Comparison of ENCODE assay signal across 8 cellular contexts in the genomic region with DNA sequence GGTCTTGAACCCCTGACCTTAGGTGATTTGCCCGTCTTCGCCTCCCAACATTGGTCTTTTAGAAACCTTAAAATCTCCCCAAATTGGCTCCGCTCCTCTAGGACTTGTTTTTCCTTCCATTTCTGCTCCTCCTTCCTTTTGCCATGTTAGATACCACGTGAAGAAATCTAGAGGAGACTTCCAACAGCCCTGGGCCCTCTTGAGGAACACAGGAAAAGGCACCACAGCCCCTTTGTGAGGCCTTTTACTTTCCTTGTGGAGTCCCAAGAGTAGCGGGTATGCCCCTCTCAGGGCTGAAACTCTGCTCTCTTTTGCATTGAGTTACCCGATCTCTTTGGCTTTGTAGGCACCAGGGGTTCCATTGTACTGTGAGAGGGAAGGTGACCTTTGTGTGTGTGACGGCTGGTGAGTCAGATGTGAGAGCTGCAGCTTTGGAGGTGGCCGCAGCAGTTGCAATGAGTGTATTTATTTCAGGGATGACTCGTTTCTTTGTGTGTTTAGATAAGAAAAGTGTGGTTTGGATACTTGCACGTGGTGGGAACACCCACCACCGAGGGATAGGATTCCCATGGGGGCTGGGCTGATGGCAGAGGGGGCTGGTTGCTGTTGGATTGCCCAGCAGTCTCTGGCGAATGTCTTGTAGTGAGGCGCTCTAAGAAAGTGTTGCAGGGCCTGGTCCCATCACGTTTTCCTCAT.
DNase-seq lines count a peak whose midpoint lies in the region; ATAC-seq and TF ChIP-seq lines count a peak whose summit lies in the region.
"Had no signal": no experiment of that assay in that cellular context is flagged by ENCODE, and none has a peak within 500 bp of the region (broad histone marks: within the 10 kb centered on the region; RNA-seq: fewer than 3 reads in every experiment).

No MANE protein-coding gene starts in this region.

- no peaks in the 10 kb centered on the region for H3K9me3 ChIP-seq in ectodermal cell (ENCODE audit: control insufficient read depth, low read length)

- DNase-seq in GM23338 (ENCODE audit: low spot score), result peak; percentile 64
- DNase-seq in NCI-H226, result peak; percentile 15
- DNase-seq in progenitor cell of endocrine pancreas (ENCODE audit: low spot score, unreplicated experiment), result no peak
- DNase-seq in HT-29 (ENCODE audit: low spot score), result no peak
- no peak for DNase-seq in middle frontal gyrus (ENCODE audit: extremely low spot score, low spot score)

- H3K36me3 Mint-ChIP-seq in GM23338 (ENCODE audit: low read depth) (peaks cover 4% of the 10 kb centered on the region; the same call in 2 of the 3 replicates), progenitor cell of endocrine pancreas (ENCODE audit: insufficient read depth) (no peaks in the 10 kb centered on the region)
- H3K36me3 Mint-ChIP-seq: IgD-negative memory B cell had no signal

- peak overlapping the region; percentile 96 for H3K27ac Mint-ChIP-seq in GM23338
- H3K27ac Mint-ChIP-seq in progenitor cell of endocrine pancreas, result peak overlapping the region; percentile 46
- H3K27ac Mint-ChIP-seq: IgD-negative memory B cell had no signal

- no peak overlapping the region for H3K4me2 ChIP-seq in GM23338

- H3K9me3 Mint-ChIP-seq in GM23338 (peaks cover 3% of the 10 kb centered on the region; the same call in 2 of the 3 replicates), progenitor cell of endocrine pancreas (ENCODE audit: low read depth) (peaks cover 6% of the 10 kb centered on the region)

- 33 to 34% methylated on average over 14 of the region's 14 CpGs for WGBS in ectodermal cell, 2 experiments

- no peak overlapping the region for H3K4me3 ChIP-seq in GM23338
- no peak overlapping the region for H3K4me3 ChIP-seq in ectodermal cell (ENCODE audit: insufficient read depth, low read depth, low read length)

- H3K36me3 ChIP-seq in GM23338 (ENCODE audit: insufficient read depth) (no peaks in the 10 kb centered on the region), ectodermal cell (ENCODE audit: control insufficient read depth, insufficient read depth, low read length) (no peaks in the 10 kb centered on the region)

- H3K27me3 ChIP-seq in GM23338 (ENCODE audit: insufficient read depth) (no peaks in the 10 kb centered on the region), ectodermal cell (ENCODE audit: control insufficient read depth, insufficient read depth, low read length, poor library complexity, severe bottlenecking) (no peaks in the 10 kb centered on the region)

- H3K4me1 ChIP-seq in GM23338 (ENCODE audit: insufficient read depth), result no peaks in the 10 kb centered on the region
- H3K4me1 ChIP-seq in ectodermal cell (ENCODE audit: control insufficient read depth, insufficient read depth, low read length), result peaks cover 12% of the 10 kb centered on the region

- H3K27ac ChIP-seq in GM23338 (ENCODE audit: low read depth), result no peak overlapping the region
- peak overlapping the region; percentile 79 for H3K27ac ChIP-seq in ectodermal cell (ENCODE audit: insufficient read depth, low read depth, low read length, poor library complexity, severe bottlenecking)

- H3K79me2 ChIP-seq in GM23338 (replicated peaks; ENCODE audit: insufficient read depth), result no peaks in the 10 kb centered on the region

- H3K4me1 Mint-ChIP-seq in GM23338, result peaks cover 17% of the 10 kb centered on the region
- peaks cover 40% of the 10 kb centered on the region for H3K4me1 Mint-ChIP-seq in progenitor cell of endocrine pancreas (ENCODE audit: low read depth)
- H3K4me1 Mint-ChIP-seq: IgD-negative memory B cell had no signal

- TF ChIP-seq CTCF in GM23338 (conservative IDR thresholded peaks at IDR 0.05; ENCODE audit: low read depth in 2 of 2) (no peak), progenitor cell of endocrine pancreas (IDR thresholded peaks at IDR 0.05; ENCODE audit: unreplicated experiment) (no peak)

- TF ChIP-seq POLR2A in GM18505 (IDR thresholded peaks at IDR 0.05; ENCODE audit: borderline replicate concordance, extremely low read depth, insufficient read depth, insufficient read length), result no peak

- no peaks in the 10 kb centered on the region for H3F3A ChIP-seq in GM23338 (replicated peaks; ENCODE audit: low read depth)

- H4K20me1 ChIP-seq in GM23338 (replicated peaks; ENCODE audit: insufficient read depth), result no peaks in the 10 kb centered on the region

- ATAC-seq in GM23338 (peak; percentile 98), GM18505 (IDR thresholded peaks at IDR 0.05; ENCODE audit: unreplicated experiment) (no peak)

- H3K4me3 Mint-ChIP-seq in GM23338 (no peak overlapping the region; the same call in 2 of the 3 replicates), progenitor cell of endocrine pancreas (ENCODE audit: low read depth) (no peak overlapping the region)
- H3K4me3 Mint-ChIP-seq: IgD-negative memory B cell had no signal

- H3K27me3 Mint-ChIP-seq in GM23338 (ENCODE audit: insufficient read depth, low read depth, poor library complexity) (peaks cover 4% of the 10 kb centered on the region), progenitor cell of endocrine pancreas (no peaks in the 10 kb centered on the region)
- H3K27me3 Mint-ChIP-seq: IgD-negative memory B cell had no signal

- 0 out of 2 replicates have a peak, but pooled peaks cover 4% of the 10 kb centered on the region for H3K9me2 ChIP-seq in GM23338 (ENCODE audit: insufficient read depth)

- H2AFZ ChIP-seq in GM23338, result peak overlapping the region; percentile 80

TF ChIP-seq in GM23338, 12 proteins besides CTCF, POLR2A, EP300 and RAD21:
- TF ChIP-seq, protein P1, sequence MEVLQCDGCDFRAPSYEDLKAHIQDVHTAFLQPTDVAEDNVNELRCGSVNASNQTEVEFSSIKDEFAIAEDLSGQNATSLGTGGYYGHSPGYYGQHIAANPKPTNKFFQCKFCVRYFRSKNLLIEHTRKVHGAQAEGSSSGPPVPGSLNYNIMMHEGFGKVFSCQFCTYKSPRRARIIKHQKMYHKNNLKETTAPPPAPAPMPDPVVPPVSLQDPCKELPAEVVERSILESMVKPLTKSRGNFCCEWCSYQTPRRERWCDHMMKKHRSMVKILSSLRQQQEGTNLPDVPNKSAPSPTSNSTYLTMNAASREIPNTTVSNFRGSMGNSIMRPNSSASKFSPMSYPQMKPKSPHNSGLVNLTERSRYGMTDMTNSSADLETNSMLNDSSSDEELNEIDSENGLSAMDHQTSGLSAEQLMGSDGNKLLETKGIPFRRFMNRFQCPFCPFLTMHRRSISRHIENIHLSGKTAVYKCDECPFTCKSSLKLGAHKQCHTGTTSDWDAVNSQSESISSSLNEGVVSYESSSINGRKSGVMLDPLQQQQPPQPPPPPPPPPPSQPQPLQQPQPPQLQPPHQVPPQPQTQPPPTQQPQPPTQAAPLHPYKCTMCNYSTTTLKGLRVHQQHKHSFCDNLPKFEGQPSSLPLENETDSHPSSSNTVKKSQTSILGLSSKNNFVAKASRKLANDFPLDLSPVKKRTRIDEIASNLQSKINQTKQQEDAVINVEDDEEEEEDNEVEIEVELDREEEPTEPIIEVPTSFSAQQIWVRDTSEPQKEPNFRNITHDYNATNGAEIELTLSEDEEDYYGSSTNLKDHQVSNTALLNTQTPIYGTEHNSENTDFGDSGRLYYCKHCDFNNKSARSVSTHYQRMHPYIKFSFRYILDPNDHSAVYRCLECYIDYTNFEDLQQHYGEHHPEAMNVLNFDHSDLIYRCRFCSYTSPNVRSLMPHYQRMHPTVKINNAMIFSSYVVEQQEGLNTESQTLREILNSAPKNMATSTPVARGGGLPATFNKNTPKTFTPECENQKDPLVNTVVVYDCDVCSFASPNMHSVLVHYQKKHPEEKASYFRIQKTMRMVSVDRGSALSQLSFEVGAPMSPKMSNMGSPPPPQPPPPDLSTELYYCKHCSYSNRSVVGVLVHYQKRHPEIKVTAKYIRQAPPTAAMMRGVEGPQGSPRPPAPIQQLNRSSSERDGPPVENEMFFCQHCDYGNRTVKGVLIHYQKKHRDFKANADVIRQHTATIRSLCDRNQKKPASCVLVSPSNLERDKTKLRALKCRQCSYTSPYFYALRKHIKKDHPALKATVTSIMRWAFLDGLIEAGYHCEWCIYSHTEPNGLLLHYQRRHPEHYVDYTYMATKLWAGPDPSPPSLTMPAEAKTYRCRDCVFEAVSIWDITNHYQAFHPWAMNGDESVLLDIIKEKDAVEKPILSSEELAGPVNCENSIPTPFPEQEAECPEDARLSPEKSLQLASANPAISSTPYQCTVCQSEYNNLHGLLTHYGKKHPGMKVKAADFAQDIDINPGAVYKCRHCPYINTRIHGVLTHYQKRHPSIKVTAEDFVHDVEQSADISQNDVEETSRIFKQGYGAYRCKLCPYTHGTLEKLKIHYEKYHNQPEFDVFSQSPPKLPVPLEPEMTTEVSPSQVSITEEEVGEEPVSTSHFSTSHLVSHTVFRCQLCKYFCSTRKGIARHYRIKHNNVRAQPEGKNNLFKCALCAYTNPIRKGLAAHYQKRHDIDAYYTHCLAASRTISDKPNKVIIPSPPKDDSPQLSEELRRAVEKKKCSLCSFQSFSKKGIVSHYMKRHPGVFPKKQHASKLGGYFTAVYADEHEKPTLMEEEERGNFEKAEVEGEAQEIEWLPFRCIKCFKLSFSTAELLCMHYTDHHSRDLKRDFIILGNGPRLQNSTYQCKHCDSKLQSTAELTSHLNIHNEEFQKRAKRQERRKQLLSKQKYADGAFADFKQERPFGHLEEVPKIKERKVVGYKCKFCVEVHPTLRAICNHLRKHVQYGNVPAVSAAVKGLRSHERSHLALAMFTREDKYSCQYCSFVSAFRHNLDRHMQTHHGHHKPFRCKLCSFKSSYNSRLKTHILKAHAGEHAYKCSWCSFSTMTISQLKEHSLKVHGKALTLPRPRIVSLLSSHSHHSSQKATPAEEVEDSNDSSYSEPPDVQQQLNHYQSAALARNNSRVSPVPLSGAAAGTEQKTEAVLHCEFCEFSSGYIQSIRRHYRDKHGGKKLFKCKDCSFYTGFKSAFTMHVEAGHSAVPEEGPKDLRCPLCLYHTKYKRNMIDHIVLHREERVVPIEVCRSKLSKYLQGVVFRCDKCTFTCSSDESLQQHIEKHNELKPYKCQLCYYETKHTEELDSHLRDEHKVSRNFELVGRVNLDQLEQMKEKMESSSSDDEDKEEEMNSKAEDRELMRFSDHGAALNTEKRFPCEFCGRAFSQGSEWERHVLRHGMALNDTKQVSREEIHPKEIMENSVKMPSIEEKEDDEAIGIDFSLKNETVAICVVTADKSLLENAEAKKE (CRISPR knock-in tag; IDR thresholded peaks at IDR 0.05), result no peak
- TF ChIP-seq NANOG (IDR thresholded peaks at IDR 0.05; ENCODE audit: borderline replicate concordance), result no peak
- peak; percentile 74; the same call in 1 of the 2 replicates for TF ChIP-seq ZNF114 (CRISPR knock-in tag; IDR thresholded peaks at IDR 0.05)

Comparison
In these comparisons a context has a peak if more than half of its experiments do, and no peak if none do; other contexts are left out.
1. DNase-seq: peak in GM23338 (single experiment) and NCI-H226 (single experiment); none in progenitor cell of endocrine pancreas (single experiment), HT-29 (single experiment) and middle frontal gyrus (single experiment).